ENCODE assay signal across 17 cellular contexts in the genomic region with DNA sequence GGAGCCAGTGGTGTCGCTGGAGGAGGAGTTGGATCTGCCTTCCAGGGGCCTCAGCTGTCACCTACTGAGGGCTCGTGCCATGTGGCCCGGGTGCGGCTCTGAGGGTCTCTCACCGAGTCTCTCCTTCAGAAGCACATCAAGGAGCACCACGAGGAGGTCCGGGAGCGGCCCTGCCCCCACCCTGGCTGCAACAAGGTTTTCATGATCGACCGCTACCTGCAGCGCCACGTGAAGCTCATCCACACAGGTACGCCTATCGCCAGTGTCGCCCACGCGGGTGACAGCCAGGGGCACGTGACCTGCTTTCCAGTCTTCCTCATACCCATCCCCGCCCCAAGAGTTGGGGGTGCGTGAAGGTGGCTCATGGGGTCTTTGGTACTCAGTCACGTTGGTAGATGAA. TPM values are rescaled to one million over a fixed set of nuclear protein-coding genes. Genes with fewer than 3 reads are reported as not detected.
DNase-seq lines count a peak whose midpoint lies in the region; ATAC-seq, FAIRE-seq and TF ChIP-seq lines count a peak whose summit lies in the region.
"Had no signal": no experiment of that assay in that cellular context is flagged by ENCODE, and none has a peak within 500 bp of the region (broad histone marks: within the 10 kb centered on the region; RNA-seq: fewer than 3 reads in every experiment).

No MANE protein-coding gene starts in this region.

- H3K14ac ChIP-seq in H1 (ENCODE audit: insufficient read length): no peak overlapping the region

- H2BK12ac ChIP-seq in H1 (ENCODE audit: low read depth, low read length): no peak overlapping the region

- intact Hi-C loops in HepG2 (cut with micrococcal nuclease; ENCODE audit: unreplicated experiment) (no loop called here), right lobe of liver (cut with DNase I) (no loop called here)

- 93% methylated on average over 21 of the region's 21 CpGs for WGBS in HepG2 (ENCODE audit: low lambda C conversion rate)
- 75% methylated on average over 4 of the region's 21 CpGs for WGBS in right lobe of liver (ENCODE audit: insufficient coverage, low coverage, low lambda C conversion rate, missing lambda C conversion rate)
- 82% methylated on average over 21 of the region's 21 CpGs; no CpG with 5 or more reads in 1 of the 2 experiments for WGBS in H1 (ENCODE audit: extremely low coverage in 1 of 2, insufficient coverage in 1 of 2, insufficient read length in 1 of 2, insufficient replicate concordance in 2 of 2, low coverage in 1 of 2, low lambda C conversion rate in 2 of 2, missing lambda C conversion rate in 1 of 2), 2 experiments
- WGBS in tibial nerve, 2 donors: 90 to 92% methylated on average over 19 to 21 of the region's 21 CpGs

- TF ChIP-seq RAD21 in HepG2 (CRISPR knock-in tag; IDR thresholded peaks at IDR 0.05) (no peak), H1 (IDR thresholded peaks at IDR 0.05 in 1 of 2, conservative IDR thresholded peaks at IDR 0.05 in 1 of 2; ENCODE audit: low read depth in 2 of 2, low read length in 2 of 2) (no peak)

- H3K9ac ChIP-seq in HepG2 (ENCODE audit: insufficient read depth, low read depth, low read length) (no peak overlapping the region), H1 (replicated peaks in 1 of 4; ENCODE audit: extremely low read depth in 1 of 4, low read depth in 3 of 4, low read length in 3 of 4) (no peak overlapping the region)

- FAIRE-seq in HepG2 (lab: Jason Lieb, UNC) (no peak), H1 (lab: Jason Lieb, UNC) (no peak)
- FAIRE-seq: G401.6, H54 had no signal

- ATAC-seq in HepG2: no peak
- no peak for ATAC-seq in right lobe of liver
- no peak for ATAC-seq in GM18907 (IDR thresholded peaks at IDR 0.05; ENCODE audit: unreplicated experiment)
- ATAC-seq: GM23338 had no signal

- H2AK5ac ChIP-seq in H1 (ENCODE audit: low read depth, low read length): no peak overlapping the region

- no peak overlapping the region for H4K5ac ChIP-seq in H1 (ENCODE audit: insufficient read length, low read depth, low read length)

- no peak for TF ChIP-seq POLR2A in HepG2 (IDR thresholded peaks at IDR 0.05; ENCODE audit: insufficient read depth in 1 of 2, low read depth in 2 of 2, low read length in 2 of 2)
- no peak for TF ChIP-seq POLR2A in right lobe of liver (IDR thresholded peaks at IDR 0.05)
- no peak for TF ChIP-seq POLR2A in NB4 (IDR thresholded peaks at IDR 0.05; ENCODE audit: extremely low read depth, insufficient read length)
- TF ChIP-seq POLR2A in H1 (IDR thresholded peaks at IDR 0.05; ENCODE audit: control extremely low read depth in 1 of 2, low read depth in 2 of 2, low read length in 2 of 2): 0 out of 3 replicates have a peak, but pooled peaks of 1 of the 2 experiments have one; percentile 42
- TF ChIP-seq POLR2A in tibial nerve (IDR thresholded peaks at IDR 0.05): no peak

- peaks cover 43 to 77% of the 10 kb centered on the region in 2 experiments for H3K36me3 ChIP-seq in HepG2 (replicated peaks in 1 of 2; ENCODE audit: control insufficient read depth in 1 of 2, insufficient read depth in 2 of 2, low read length in 2 of 2)
- peaks cover 0 to 75% (median 49%) of the 10 kb centered on the region in 4 donors for H3K36me3 ChIP-seq in right lobe of liver
- H3K36me3 ChIP-seq in H1 (ENCODE audit: control insufficient read depth in 2 of 4, insufficient read depth in 4 of 4, low read length in 3 of 4): peaks cover 12 to 29% (median 22%) of the 10 kb centered on the region in 4 experiments
- H3K36me3 ChIP-seq in tibial nerve: peaks cover 9 to 100% (median 57%) of the 10 kb centered on the region in 3 donors

- H3K4me3 ChIP-seq in HepG2 (replicated peaks in 1 of 3; ENCODE audit: insufficient read depth in 1 of 3, low read depth in 2 of 3, low read length in 3 of 3): no peak overlapping the region
- no peak overlapping the region for H3K4me3 ChIP-seq in right lobe of liver
- H3K4me3 ChIP-seq in NB4 (ENCODE audit: low read depth, low read length): no peak overlapping the region
- H3K4me3 ChIP-seq in H1 (ENCODE audit: extremely low read depth in 1 of 4, insufficient read depth in 2 of 4, low read depth in 3 of 4, low read length in 4 of 4): no peak overlapping the region
- no peak overlapping the region for H3K4me3 ChIP-seq in tibial nerve
- H3K4me3 ChIP-seq: GM23338, HAP-1 had no signal

- no peak overlapping the region for H4K91ac ChIP-seq in H1 (replicated peaks; ENCODE audit: insufficient read length, low read length)

- H3K79me2 ChIP-seq in HepG2 (ENCODE audit: insufficient read depth, low read length): no peaks in the 10 kb centered on the region
- H3K79me2 ChIP-seq in H1 (ENCODE audit: control insufficient read depth in 1 of 2, insufficient read depth in 2 of 2, low read length in 2 of 2): no peaks in the 10 kb centered on the region

- H2BK20ac ChIP-seq in H1 (ENCODE audit: low read length): no peak overlapping the region

- TF ChIP-seq EP300 in HepG2 (IDR thresholded peaks at IDR 0.05; ENCODE audit: low read depth in 2 of 2, low read length in 2 of 2) (no peak), HepG2 (CRISPR knock-in tag; IDR thresholded peaks at IDR 0.05; ENCODE audit: borderline replicate concordance) (no peak), H1 (IDR thresholded peaks at IDR 0.05; ENCODE audit: borderline replicate concordance in 1 of 2, low read depth in 2 of 2, low read length in 2 of 2) (no peak), tibial nerve (IDR thresholded peaks at IDR 0.05) (no peak)

- H3K9me3 ChIP-seq in HepG2 (ENCODE audit: low read length) (no peaks in the 10 kb centered on the region), right lobe of liver (no peaks in the 10 kb centered on the region), H1 (ENCODE audit: insufficient read depth in 2 of 2, low read depth in 1 of 2, low read length in 1 of 2) (no peaks in the 10 kb centered on the region), tibial nerve (no peaks in the 10 kb centered on the region)
- H3K9me3 ChIP-seq: HAP-1 had no signal

- H3K18ac ChIP-seq in H1 (ENCODE audit: extremely low read depth, low read length): no peak overlapping the region

- no peak overlapping the region for H2BK15ac ChIP-seq in H1 (ENCODE audit: low read length)

- H2BK5ac ChIP-seq in H1 (ENCODE audit: low read depth, low read length): no peak overlapping the region

- no peak overlapping the region for H4K8ac ChIP-seq in H1 (ENCODE audit: extremely low read depth, insufficient read depth, low read length)

- H3K56ac ChIP-seq in H1 (replicated peaks; ENCODE audit: insufficient read length, low read depth, low read length): no peak overlapping the region

- CTCF ChIA-PET in HepG2 (lab: Yijun Ruan, JAX; ENCODE audit: low intra/inter-chr PET ratio, low total read pairs): no interaction called here
- CTCF ChIA-PET in RWPE1 (lab: Yijun Ruan, JAX): no interaction called here
- CTCF ChIA-PET in H1 (lab: Charles Lee; ENCODE audit: partially characterized antibody): interaction anchor here (1.1 kb wide), 3 partner anchors 10 to 109 kb away, joined by 3 to 5 read pairs (median 3); no protein-coding TSS in a partner anchor

- no peak overlapping the region for H3K4ac ChIP-seq in H1 (replicated peaks; ENCODE audit: insufficient read length, low read depth, low read length)

- no peaks in the 10 kb centered on the region for H4K20me1 ChIP-seq in HepG2 (ENCODE audit: insufficient read depth, low read length)
- peaks cover 2 to 7% of the 10 kb centered on the region in 2 experiments for H4K20me1 ChIP-seq in H1 (replicated peaks in 1 of 2; ENCODE audit: control insufficient read depth in 1 of 2, insufficient read depth in 2 of 2, low read length in 2 of 2)

- no peaks in the 10 kb centered on the region for H3K23me2 ChIP-seq in H1 (ENCODE audit: low read depth, low read length)

- POLR2A ChIA-PET in HepG2 (lab: Yijun Ruan, JAX) (no interaction called here), RWPE1 (lab: Yijun Ruan, JAX; ENCODE audit: low non-redundant PET) (no interaction called here), H1 (lab: Charles Lee; ENCODE audit: partially characterized antibody) (interaction anchor here (0.6 to 16.1 kb wide), 8 partner anchors 10 to 83 kb away, joined by 3 to 193 read pairs (median 4); partner anchors contain the start of gene VPS9D1)

- no peak overlapping the region for H3K23ac ChIP-seq in H1 (ENCODE audit: insufficient read length)

- DNase-seq in HepG2 (ENCODE audit: low spot score): no peak
- no peak for DNase-seq in right lobe of liver
- peak; percentile 11 for DNase-seq in NB4 (ENCODE audit: low read depth)
- DNase-seq in RWPE1 (ENCODE audit: low spot score): no peak
- no peak for DNase-seq in H1 (ENCODE audit: low read depth in 1 of 2, low spot score in 2 of 2)
- no peak for DNase-seq in tibial nerve (ENCODE audit: low spot score in 2 of 2)
- no peak for DNase-seq in activated naive CD4-positive, alpha-beta T cell treated with anti-CD3 and anti-CD28 coated beads, Interleukin-2, amount 50 U/mL, for 16 hours
- DNase-seq: C1 segment of cervical spinal cord; Calu3; CD4-positive, alpha-beta memory T cell; COR-L47; DND-41 had no signal

- TF ChIP-seq CTCF in HepG2 (CRISPR knock-in tag; IDR thresholded peaks at IDR 0.05): no peak
- TF ChIP-seq CTCF in right lobe of liver (IDR thresholded peaks at IDR 0.05): no peak
- no peak for TF ChIP-seq CTCF in NB4 (IDR thresholded peaks at IDR 0.05; ENCODE audit: low read depth, low read length)
- TF ChIP-seq CTCF in RWPE1 (conservative IDR thresholded peaks at IDR 0.05; ENCODE audit: low read depth): no peak
- no peak for TF ChIP-seq CTCF in H1 (IDR thresholded peaks at IDR 0.05; ENCODE audit: control extremely low read depth in 1 of 3, insufficient read depth in 1 of 3, low read depth in 1 of 3, low read length in 3 of 3)
- TF ChIP-seq CTCF in tibial nerve (IDR thresholded peaks at IDR 0.05): no peak

- no peaks in the 10 kb centered on the region for H3K79me1 ChIP-seq in H1 (ENCODE audit: low read depth, low read length)

- H3K27ac ChIP-seq in HepG2 (ENCODE audit: extremely low read length, insufficient read depth, low read length): no peak overlapping the region
- no peak overlapping the region for H3K27ac ChIP-seq in right lobe of liver
- peak overlapping the region; percentile 23; the same call in 1 of the 2 replicates for H3K27ac ChIP-seq in RWPE1
- H3K27ac ChIP-seq in H1 (ENCODE audit: low read depth, low read length): no peak overlapping the region
- no peak overlapping the region for H3K27ac ChIP-seq in tibial nerve

- no peaks in the 10 kb centered on the region for H3K27me3 ChIP-seq in HepG2 (ENCODE audit: control insufficient read depth in 1 of 2, insufficient read depth in 2 of 2, low read length in 2 of 2)
- no peaks in the 10 kb centered on the region for H3K27me3 ChIP-seq in right lobe of liver
- H3K27me3 ChIP-seq in H1 (replicated peaks in 1 of 4; ENCODE audit: control insufficient read depth in 3 of 4, extremely low read depth in 1 of 4, insufficient read depth in 3 of 4, low read length in 3 of 4): no peaks in the 10 kb centered on the region
- no peaks in the 10 kb centered on the region for H3K27me3 ChIP-seq in tibial nerve

- no TSS peak for BruUV-seq in HepG2 (replicated peaks; lab: Mats Ljungman, UMichigan)

- in situ Hi-C loops in HepG2 (cut with HindIII; ENCODE audit: extremely low pct_ligation_motif_present, low pct_unique_long_range_greater_than_20kb): no loop called here

- H2AFZ ChIP-seq in HepG2 (ENCODE audit: low read length): no peak overlapping the region
- no peak overlapping the region for H2AFZ ChIP-seq in H1 (ENCODE audit: low read length)
- H2AFZ ChIP-seq: GM23338 had no signal

- H3K4me2 ChIP-seq in HepG2 (ENCODE audit: low read depth, low read length) (no peak overlapping the region), H1 (ENCODE audit: insufficient read depth in 1 of 2, low read depth in 2 of 2, low read length in 2 of 2) (no peak overlapping the region)
- H3K4me2 ChIP-seq: GM23338 had no signal

- peaks cover 17% of the 10 kb centered on the region for H3K4me1 ChIP-seq in HepG2 (ENCODE audit: insufficient read depth, low read length)
- H3K4me1 ChIP-seq in right lobe of liver: peaks cover 0 to 17% (median 6%) of the 10 kb centered on the region in 4 donors
- peaks cover 0 to 6% (median 1%) of the 10 kb centered on the region in 4 experiments; a peak in 4 of 7 replicates for H3K4me1 ChIP-seq in H1 (replicated peaks in 1 of 4; ENCODE audit: control insufficient read depth in 3 of 4, insufficient read depth in 4 of 4, low read length in 3 of 4)
- H3K4me1 ChIP-seq in tibial nerve: no peaks in the 10 kb centered on the region
- H3K4me1 ChIP-seq: HAP-1 had no signal

- H2BK120ac ChIP-seq in H1 (replicated peaks; ENCODE audit: low read depth, low read length): no peak overlapping the region

RNA-seq across cellular contexts. Expression of gene ZNF276, which starts 12.5 kb away (rescaled TPM):
- total RNA-seq in HepG2 (2016; rRNA removed; fragmentation: Illumina TruSeq; extraction: Trizol): 6.8 and 17.7 TPM in 2 replicates
- total RNA-seq in HepG2 (2016; cell fraction: cytosol; rRNA removed; fragmentation: Illumina TruSeq; extraction: Trizol; ENCODE audit: low read depth): 4.4 and 4.7 TPM in 2 replicates
- total RNA-seq in HepG2 (2016; cell fraction: insoluble cytoplasmic fraction; rRNA removed; fragmentation: Illumina TruSeq; extraction: Trizol): 4.5 and 15.9 TPM in 2 replicates
- 5.4 and 8.2 TPM in 2 replicates for total RNA-seq in HepG2 (2016; cell fraction: membrane; rRNA removed; fragmentation: Illumina TruSeq; extraction: Trizol)
- total RNA-seq in HepG2 (2016; cell fraction: nucleus; rRNA removed; fragmentation: Illumina TruSeq; extraction: Trizol): 22.3 and 26.8 TPM in 2 replicates
- polyA plus RNA-seq in HepG2 (2011; rRNA removed): 18.0 and 24.3 TPM in 2 replicates
- 8.0 and 12.2 TPM in 2 replicates for polyA plus RNA-seq in HepG2 (2011; cell fraction: cytosol; rRNA removed)
- 148 and 167 TPM in 2 replicates for polyA plus RNA-seq in HepG2 (2011; cell fraction: nucleus; rRNA removed)
- 16.1 and 20.0 TPM in 2 replicates for polyA plus RNA-seq in HepG2 (2012)
- 2.3 and 3.4 TPM in 2 replicates for polyA plus RNA-seq in HepG2 (2016; cell fraction: cytosol; fragmentation: Illumina TruSeq; extraction: Trizol; ENCODE audit: low read depth)
- polyA plus RNA-seq in HepG2 (2016; cell fraction: insoluble cytoplasmic fraction; fragmentation: Illumina TruSeq; extraction: Trizol; ENCODE audit: low read depth): 7.0 and 9.8 TPM in 2 replicates
- polyA plus RNA-seq in HepG2 (2016; cell fraction: membrane; fragmentation: Illumina TruSeq; extraction: Trizol; ENCODE audit: low read depth): 4.7 and 8.3 TPM in 2 replicates
- 66.1 and 72.8 TPM in 2 replicates for polyA plus RNA-seq in HepG2 (2016; cell fraction: nucleus; fragmentation: Illumina TruSeq; extraction: Trizol; ENCODE audit: insufficient read depth, low read depth)
- polyA minus RNA-seq in HepG2 (2011; rRNA and poly(A)+ RNA removed; ENCODE audit: low replicate concordance): 14.5 and 22.1 TPM in 2 replicates
- polyA minus RNA-seq in HepG2 (2011; cell fraction: cytosol; rRNA and poly(A)+ RNA removed): 4.0 and 6.3 TPM in 2 replicates
- 27.8 and 28.5 TPM in 2 replicates for polyA minus RNA-seq in HepG2 (2011; cell fraction: nucleus; rRNA and poly(A)+ RNA removed)
- 10 to 100 TPM in 2 of 6 experiments, 1 to 10 TPM in 4; 6.9 to 13.4 (median 9.1) TPM for total RNA-seq in right lobe of liver
- total RNA-seq in H1 (2021; fragmentation: NEBNext Ultra II Directional; extraction: Animal tissue kit (Norgen Biotek cat#: 25700)): 9.3 and 9.6 TPM in 2 replicates
- polyA plus RNA-seq in H1 (2011; rRNA removed): 6.4 and 10.0 TPM in 2 replicates
- polyA plus RNA-seq in H1 (2011; cell fraction: cytosol; rRNA removed): 8.0 TPM
- 32.3 TPM for polyA plus RNA-seq in H1 (2011; cell fraction: nucleus; rRNA removed)
- polyA plus RNA-seq in H1 (2012, experiment 1 of 2): 7.8 to 13.8 TPM (median 13.0 TPM) in 4 replicates
- 3.1 TPM for polyA plus RNA-seq in H1 (2012, experiment 2 of 2)
- 3.9 TPM for polyA plus RNA-seq in H1 (2013, experiment 1 of 2)
- 3.3 TPM for polyA plus RNA-seq in H1 (2013, experiment 2 of 2)
- 4.4 and 6.2 TPM in 2 replicates for polyA minus RNA-seq in H1 (2011; rRNA and poly(A)+ RNA removed)
- polyA minus RNA-seq in H1 (2011; cell fraction: cytosol; rRNA and poly(A)+ RNA removed): 11.2 TPM
- polyA minus RNA-seq in H1 (2011; cell fraction: nucleus; rRNA and poly(A)+ RNA removed): 11.4 TPM
- 100 to 1,000 TPM in 1 of 4 donors, 10 to 100 TPM in 3; 48.6 to 146 (median 68.8) TPM for total RNA-seq in tibial nerve

RNA-seq across cellular contexts. Expression of gene VPS9D1, which starts 13.1 kb away (rescaled TPM):
- total RNA-seq in HepG2 (2016; rRNA removed; fragmentation: Illumina TruSeq; extraction: Trizol) (3.8 and 10.1 TPM in 2 replicates), right lobe of liver (10 to 100 TPM in 3 of 6 experiments, 1 to 10 TPM in 3; 5.6 to 12.4 (median 9.4) TPM), tibial nerve (10 to 100 TPM in 1 of 4 donors, 1 to 10 TPM in 3; 5.9 to 14.1 (median 7.0) TPM)
- 2.4 and 3.2 TPM in 2 replicates for total RNA-seq in HepG2 (2016; cell fraction: cytosol; rRNA removed; fragmentation: Illumina TruSeq; extraction: Trizol; ENCODE audit: low read depth)
- 4.2 and 9.2 TPM in 2 replicates for total RNA-seq in HepG2 (2016; cell fraction: insoluble cytoplasmic fraction; rRNA removed; fragmentation: Illumina TruSeq; extraction: Trizol)
- total RNA-seq in HepG2 (2016; cell fraction: membrane; rRNA removed; fragmentation: Illumina TruSeq; extraction: Trizol): 5.2 and 6.8 TPM in 2 replicates
- total RNA-seq in HepG2 (2016; cell fraction: nucleus; rRNA removed; fragmentation: Illumina TruSeq; extraction: Trizol): 13.1 and 15.5 TPM in 2 replicates
- polyA plus RNA-seq in HepG2 (2011; rRNA removed) (13.2 and 18.6 TPM in 2 replicates), H1 (2011; rRNA removed) (2.9 and 6.0 TPM in 2 replicates)
- polyA plus RNA-seq in HepG2 (2011; cell fraction: cytosol; rRNA removed): 4.5 and 5.7 TPM in 2 replicates
- polyA plus RNA-seq in HepG2 (2011; cell fraction: nucleus; rRNA removed): 111 and 130 TPM in 2 replicates
- 7.5 and 10.0 TPM in 2 replicates for polyA plus RNA-seq in HepG2 (2012)
- 2.5 and 3.3 TPM in 2 replicates for polyA plus RNA-seq in HepG2 (2016; cell fraction: cytosol; fragmentation: Illumina TruSeq; extraction: Trizol; ENCODE audit: low read depth)
- 4.6 and 6.5 TPM in 2 replicates for polyA plus RNA-seq in HepG2 (2016; cell fraction: insoluble cytoplasmic fraction; fragmentation: Illumina TruSeq; extraction: Trizol; ENCODE audit: low read depth)
- 5.7 and 6.3 TPM in 2 replicates for polyA plus RNA-seq in HepG2 (2016; cell fraction: membrane; fragmentation: Illumina TruSeq; extraction: Trizol; ENCODE audit: low read depth)
- polyA plus RNA-seq in HepG2 (2016; cell fraction: nucleus; fragmentation: Illumina TruSeq; extraction: Trizol; ENCODE audit: insufficient read depth, low read depth): 51.9 and 55.4 TPM in 2 replicates
- polyA minus RNA-seq in HepG2 (2011; rRNA and poly(A)+ RNA removed; ENCODE audit: low replicate concordance): 4.4 and 8.1 TPM in 2 replicates
- polyA minus RNA-seq in HepG2 (2011; cell fraction: cytosol; rRNA and poly(A)+ RNA removed): 2.2 and 5.0 TPM in 2 replicates
- polyA minus RNA-seq in HepG2 (2011; cell fraction: nucleus; rRNA and poly(A)+ RNA removed): 6.8 and 7.5 TPM in 2 replicates
- 5.4 and 5.8 TPM in 2 replicates for total RNA-seq in H1 (2021; fragmentation: NEBNext Ultra II Directional; extraction: Animal tissue kit (Norgen Biotek cat#: 25700))
- polyA plus RNA-seq in H1 (2011; cell fraction: cytosol; rRNA removed): 4.7 TPM
- polyA plus RNA-seq in H1 (2011; cell fraction: nucleus; rRNA removed): 26.8 TPM
- 3.1 to 5.6 TPM (median 5.0 TPM) in 4 replicates for polyA plus RNA-seq in H1 (2012, experiment 1 of 2)
- polyA plus RNA-seq in H1 (2012, experiment 2 of 2): 3.6 TPM
- polyA plus RNA-seq in H1 (2013, experiment 1 of 2): 2.7 TPM
- polyA plus RNA-seq in H1 (2013, experiment 2 of 2): 2.2 TPM
- polyA minus RNA-seq in H1 (2011; rRNA and poly(A)+ RNA removed): 1.1 and 1.4 TPM in 2 replicates
- polyA minus RNA-seq in H1 (2011; cell fraction: cytosol; rRNA and poly(A)+ RNA removed): 1.8 TPM
- polyA minus RNA-seq in H1 (2011; cell fraction: nucleus; rRNA and poly(A)+ RNA removed): 4.0 TPM

RNA-seq across cellular contexts. Expression of gene SPATA2L, which starts 32.3 kb away (rescaled TPM):
- total RNA-seq in HepG2 (2016; rRNA removed; fragmentation: Illumina TruSeq; extraction: Trizol): 17.0 and 20.7 TPM in 2 replicates
- total RNA-seq in HepG2 (2016; cell fraction: cytosol; rRNA removed; fragmentation: Illumina TruSeq; extraction: Trizol; ENCODE audit: low read depth): 5.1 and 5.8 TPM in 2 replicates
- total RNA-seq in HepG2 (2016; cell fraction: insoluble cytoplasmic fraction; rRNA removed; fragmentation: Illumina TruSeq; extraction: Trizol): 16.3 and 20.7 TPM in 2 replicates
- total RNA-seq in HepG2 (2016; cell fraction: membrane; rRNA removed; fragmentation: Illumina TruSeq; extraction: Trizol): 12.5 and 13.4 TPM in 2 replicates
- 9.5 and 13.5 TPM in 2 replicates for total RNA-seq in HepG2 (2016; cell fraction: nucleus; rRNA removed; fragmentation: Illumina TruSeq; extraction: Trizol)
- 9.1 and 11.8 TPM in 2 replicates for polyA plus RNA-seq in HepG2 (2011; rRNA removed)
- polyA plus RNA-seq in HepG2 (2011; cell fraction: cytosol; rRNA removed): 13.4 and 23.3 TPM in 2 replicates
- 26.3 and 28.3 TPM in 2 replicates for polyA plus RNA-seq in HepG2 (2011; cell fraction: nucleus; rRNA removed)
- 6.8 and 12.5 TPM in 2 replicates for polyA plus RNA-seq in HepG2 (2012)
- polyA plus RNA-seq in HepG2 (2016; cell fraction: cytosol; fragmentation: Illumina TruSeq; extraction: Trizol; ENCODE audit: low read depth): 3.0 and 3.1 TPM in 2 replicates
- polyA plus RNA-seq in HepG2 (2016; cell fraction: insoluble cytoplasmic fraction; fragmentation: Illumina TruSeq; extraction: Trizol; ENCODE audit: low read depth): 13.3 and 14.0 TPM in 2 replicates
- 5.3 and 7.7 TPM in 2 replicates for polyA plus RNA-seq in HepG2 (2016; cell fraction: membrane; fragmentation: Illumina TruSeq; extraction: Trizol; ENCODE audit: low read depth)
- 14.9 and 15.5 TPM in 2 replicates for polyA plus RNA-seq in HepG2 (2016; cell fraction: nucleus; fragmentation: Illumina TruSeq; extraction: Trizol; ENCODE audit: insufficient read depth, low read depth)
- polyA minus RNA-seq in HepG2 (2011; rRNA and poly(A)+ RNA removed; ENCODE audit: low replicate concordance): 3.5 and 31.4 TPM in 2 replicates
- 16.7 and 20.7 TPM in 2 replicates for polyA minus RNA-seq in HepG2 (2011; cell fraction: cytosol; rRNA and poly(A)+ RNA removed)
- polyA minus RNA-seq in HepG2 (2011; cell fraction: nucleus; rRNA and poly(A)+ RNA removed): 8.8 and 8.9 TPM in 2 replicates
- 10 to 100 TPM in 3 of 6 experiments, 1 to 10 TPM in 3; 5.6 to 17.9 (median 11.2) TPM for total RNA-seq in right lobe of liver
- 12.5 and 12.7 TPM in 2 replicates for total RNA-seq in H1 (2021; fragmentation: NEBNext Ultra II Directional; extraction: Animal tissue kit (Norgen Biotek cat#: 25700))
- polyA plus RNA-seq in H1 (2011; rRNA removed): 9.3 and 17.7 TPM in 2 replicates
- polyA plus RNA-seq in H1 (2011; cell fraction: cytosol; rRNA removed): 13.4 TPM
- 16.3 TPM for polyA plus RNA-seq in H1 (2011; cell fraction: nucleus; rRNA removed)
- polyA plus RNA-seq in H1 (2012, experiment 1 of 2): 5.2 to 10.1 TPM (median 9.8 TPM) in 4 replicates
- 10.5 TPM for polyA plus RNA-seq in H1 (2012, experiment 2 of 2)
- 5.4 TPM for polyA plus RNA-seq in H1 (2013, experiment 1 of 2)
- polyA plus RNA-seq in H1 (2013, experiment 2 of 2): 4.9 TPM
- 3.4 and 3.5 TPM in 2 replicates for polyA minus RNA-seq in H1 (2011; rRNA and poly(A)+ RNA removed)
- polyA minus RNA-seq in H1 (2011; cell fraction: cytosol; rRNA and poly(A)+ RNA removed): 9.9 TPM
- polyA minus RNA-seq in H1 (2011; cell fraction: nucleus; rRNA and poly(A)+ RNA removed): 16.0 TPM
- total RNA-seq in tibial nerve: 10 to 100 TPM; 10.7 to 33.6 (median 16.1) TPM

RNA-seq across cellular contexts. Expression of gene CDK10, which starts 47.3 kb away (rescaled TPM):
- 1.2 and 2.5 TPM in 2 replicates for total RNA-seq in HepG2 (2016; rRNA removed; fragmentation: Illumina TruSeq; extraction: Trizol)
- total RNA-seq in HepG2 (2016; cell fraction: cytosol; rRNA removed; fragmentation: Illumina TruSeq; extraction: Trizol; ENCODE audit: low read depth): 4.2 and 5.8 TPM in 2 replicates
- total RNA-seq in HepG2 (2016; cell fraction: insoluble cytoplasmic fraction; rRNA removed; fragmentation: Illumina TruSeq; extraction: Trizol): 1.4 and 2.6 TPM in 2 replicates
- 3.5 TPM in 2 replicates for total RNA-seq in HepG2 (2016; cell fraction: membrane; rRNA removed; fragmentation: Illumina TruSeq; extraction: Trizol)
- 2.4 and 3.5 TPM in 2 replicates for total RNA-seq in HepG2 (2016; cell fraction: nucleus; rRNA removed; fragmentation: Illumina TruSeq; extraction: Trizol)
- polyA plus RNA-seq in HepG2 (2011; rRNA removed): 3.9 and 4.3 TPM in 2 replicates
- polyA plus RNA-seq in HepG2 (2011; cell fraction: cytosol; rRNA removed): 1.5 and 2.1 TPM in 2 replicates
- 28.1 and 29.8 TPM in 2 replicates for polyA plus RNA-seq in HepG2 (2011; cell fraction: nucleus; rRNA removed)
- 2.7 and 6.1 TPM in 2 replicates for polyA plus RNA-seq in HepG2 (2012)
- 1.1 TPM in 2 replicates for polyA plus RNA-seq in HepG2 (2016; cell fraction: cytosol; fragmentation: Illumina TruSeq; extraction: Trizol; ENCODE audit: low read depth)
- polyA plus RNA-seq in HepG2 (2016; cell fraction: insoluble cytoplasmic fraction; fragmentation: Illumina TruSeq; extraction: Trizol; ENCODE audit: low read depth): 1.1 and 1.2 TPM in 2 replicates
- 1.0 and 1.2 TPM in 2 replicates for polyA plus RNA-seq in HepG2 (2016; cell fraction: membrane; fragmentation: Illumina TruSeq; extraction: Trizol; ENCODE audit: low read depth)
- 11.0 and 12.6 TPM in 2 replicates for polyA plus RNA-seq in HepG2 (2016; cell fraction: nucleus; fragmentation: Illumina TruSeq; extraction: Trizol; ENCODE audit: insufficient read depth, low read depth)
- polyA minus RNA-seq in HepG2 (2011; rRNA and poly(A)+ RNA removed; ENCODE audit: low replicate concordance): 2.9 and 43.1 TPM in 2 replicates
- 1.6 and 2.8 TPM in 2 replicates for polyA minus RNA-seq in HepG2 (2011; cell fraction: cytosol; rRNA and poly(A)+ RNA removed)
- 4.5 and 5.8 TPM in 2 replicates for polyA minus RNA-seq in HepG2 (2011; cell fraction: nucleus; rRNA and poly(A)+ RNA removed)
- total RNA-seq in right lobe of liver: 10 to 100 TPM; 35.0 to 72.2 (median 53.7) TPM
- total RNA-seq in H1 (2021; fragmentation: NEBNext Ultra II Directional; extraction: Animal tissue kit (Norgen Biotek cat#: 25700)): 76.8 and 83.9 TPM in 2 replicates
- 49.5 and 87.5 TPM in 2 replicates for polyA plus RNA-seq in H1 (2011; rRNA removed)
- 91.7 TPM for polyA plus RNA-seq in H1 (2011; cell fraction: cytosol; rRNA removed)
- polyA plus RNA-seq in H1 (2011; cell fraction: nucleus; rRNA removed): 406 TPM
- polyA plus RNA-seq in H1 (2012, experiment 1 of 2): 82.0 to 144 TPM (median 116 TPM) in 4 replicates
- polyA plus RNA-seq in H1 (2012, experiment 2 of 2): 45.2 TPM
- polyA plus RNA-seq in H1 (2013, experiment 1 of 2): 49.2 TPM
- 43.1 TPM for polyA plus RNA-seq in H1 (2013, experiment 2 of 2)
- 36.6 and 43.1 TPM in 2 replicates for polyA minus RNA-seq in H1 (2011; rRNA and poly(A)+ RNA removed)
- 64.7 TPM for polyA minus RNA-seq in H1 (2011; cell fraction: cytosol; rRNA and poly(A)+ RNA removed)
- 58.6 TPM for polyA minus RNA-seq in H1 (2011; cell fraction: nucleus; rRNA and poly(A)+ RNA removed)
- 10 to 100 TPM; 32.6 to 93.6 (median 65.7) TPM for total RNA-seq in tibial nerve

Comparison
In these comparisons a context has a peak if more than half of its experiments do, and no peak if none do; other contexts are left out.
1. Of the 41 proteins assayed by ChIP-seq in both HepG2 and H1: peak only in HepG2: none; only in H1: POLR2AphosphoS5; in both: none; in neither: 39; mixed calls (peak in some experiments, not most) for 1.